In the genomic region with DNA sequence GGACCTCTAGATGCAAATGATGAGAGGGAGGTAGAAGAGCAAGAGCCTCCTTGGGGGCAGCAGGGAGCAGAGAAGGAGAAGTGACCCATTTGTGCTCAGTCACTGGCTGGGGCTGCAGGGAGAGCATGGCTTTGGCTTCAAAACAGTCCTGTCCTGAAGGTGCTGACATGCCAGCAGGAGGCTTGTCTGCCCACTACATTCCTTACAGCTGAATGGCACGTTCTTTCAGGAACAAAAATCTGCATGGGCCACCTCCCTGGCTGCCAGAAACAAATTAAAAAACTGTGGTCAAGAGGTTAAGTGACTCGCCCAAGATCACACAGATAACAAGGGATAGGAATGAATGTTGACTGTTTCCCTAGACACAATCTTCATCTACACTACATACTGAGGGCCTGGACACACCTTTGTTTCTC, we compare ENCODE assay signal across 11 cellular contexts.
DNase-seq lines count a peak whose midpoint lies in the region; ATAC-seq and TF ChIP-seq lines count a peak whose summit lies in the region.
"Had no signal": no experiment of that assay in that cellular context is flagged by ENCODE, and none has a peak within 500 bp of the region (broad histone marks: within the 10 kb centered on the region; RNA-seq: fewer than 3 reads in every experiment).

No MANE protein-coding gene starts in this region.

- no peak for ATAC-seq in HG03135 (IDR thresholded peaks at IDR 0.05; ENCODE audit: unreplicated experiment)
- no peak for ATAC-seq in GM21825 (IDR thresholded peaks at IDR 0.05; ENCODE audit: unreplicated experiment)

- peaks cover 4% of the 10 kb centered on the region for H3K4me1 ChIP-seq in cardiac muscle cell (ENCODE audit: low read depth)
- peaks cover 19% of the 10 kb centered on the region for H3K4me1 ChIP-seq in left ventricle myocardium inferior

- H3K36me3 ChIP-seq in cardiac muscle cell (peaks cover 22% of the 10 kb centered on the region), left ventricle myocardium inferior (peaks cover 69% of the 10 kb centered on the region)
- H3K36me3 ChIP-seq: WERI-Rb-1 had no signal

- H3K9me3 ChIP-seq in cardiac muscle cell (ENCODE audit: low read depth) = no peaks in the 10 kb centered on the region
- H3K9me3 ChIP-seq in left ventricle myocardium inferior (replicated peaks) = no peaks in the 10 kb centered on the region

- H3K27me3 ChIP-seq in cardiac muscle cell (no peaks in the 10 kb centered on the region), left ventricle myocardium inferior (ENCODE audit: low read depth) (no peaks in the 10 kb centered on the region)

- DNase-seq in cardiac muscle cell (ENCODE audit: low read depth in 1 of 2, low spot score in 1 of 2) (peak; percentile 36 to 51), left ventricle myocardium inferior (no peak), SW 1271 (lab: John Stamatoyannopoulos, UW) (peak; percentile 47 to 83), foreskin fibroblast (peak; percentile 81 to 83), mucosa of gallbladder (ENCODE audit: low spot score) (no peak)
- DNase-seq in stimulated activated CD8-positive, alpha-beta memory T cell treated with anti-CD3 and anti-CD28 coated beads, Interleukin-4, amount 100 ng/mL, for 48 hours = no peak
- DNase-seq: cortex of kidney, NCI-H2171 treated with DMSO at 0.1 percent for 48 hours, WERI-Rb-1 had no signal

- H3K4me3 ChIP-seq in cardiac muscle cell = no peak overlapping the region
- no peak overlapping the region for H3K4me3 ChIP-seq in left ventricle myocardium inferior
- no peak overlapping the region for H3K4me3 ChIP-seq in foreskin fibroblast (ENCODE audit: low read depth in 1 of 2, low read length in 2 of 2)

- H3K27ac ChIP-seq in cardiac muscle cell (peak overlapping the region; percentile 24), left ventricle myocardium inferior (replicated peaks) (no peak overlapping the region)
- H3K27ac ChIP-seq: WERI-Rb-1 had no signal

- intact Hi-C loops in left ventricle myocardium inferior (cut with micrococcal nuclease) = no loop called here

- TF ChIP-seq CTCF in cardiac muscle cell (IDR thresholded peaks at IDR 0.05; ENCODE audit: low read depth, low read length) (peak; percentile 2), left ventricle myocardium inferior (IDR thresholded peaks at IDR 0.05; ENCODE audit: borderline replicate concordance) (no peak), foreskin fibroblast (IDR thresholded peaks at IDR 0.05; ENCODE audit: low read depth, low read length) (no peak)

Comparison
In these comparisons a context has a peak if more than half of its experiments do, and no peak if none do; other contexts are left out.
1. DNase-seq: peak in cardiac muscle cell (2 of 2), SW 1271 (2 of 2) and foreskin fibroblast (2 of 2); none in left ventricle myocardium inferior (single experiment), stimulated activated CD8-positive, alpha-beta memory T cell treated with anti-CD3 and anti-CD28 coated beads, Interleukin-4, amount 100 ng/mL, for 48 hours (single experiment) and mucosa of gallbladder (single experiment).